Comparison of ENCODE assay signal across 27 cellular contexts in the genomic region with DNA sequence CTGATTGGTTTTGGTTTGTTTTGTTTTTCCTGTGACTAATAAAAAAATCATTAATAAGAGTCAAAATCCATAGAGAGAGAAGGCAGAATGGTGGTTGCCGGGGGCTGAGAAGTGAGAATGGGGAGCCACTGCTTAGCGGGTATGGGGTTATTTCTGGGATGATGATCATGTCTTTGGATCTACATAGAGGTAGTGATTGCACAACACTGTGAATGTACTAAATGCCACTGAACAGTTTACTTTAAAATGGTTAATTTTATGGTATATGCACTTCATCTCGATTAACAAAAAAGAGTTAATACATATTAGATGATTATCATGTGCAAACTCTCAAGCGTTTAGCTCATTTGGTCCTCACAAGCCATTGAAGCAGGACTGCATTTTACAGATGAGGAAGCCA.
"Had no signal": no experiment of that assay in that cellular context is flagged by ENCODE, and none has a peak within 500 bp of the region (broad histone marks: within the 10 kb centered on the region; RNA-seq: fewer than 3 reads in every experiment).

No MANE protein-coding gene starts in this region.

- ATAC-seq: activated CD4-positive, CD25-positive, alpha-beta regulatory T cell treated with anti-CD3 and anti-CD28 coated beads, Interleukin-2, amount 50 U/mL, for 24 hours; activated CD8-positive, alpha-beta memory T cell treated with anti-CD3 and anti-CD28 coated beads, Interleukin-2, amount 10 ng/mL, durations not matched to agents 7 days and 5 days; activated CD8-positive, alpha-beta T cell treated with anti-CD3 and anti-CD28 coated beads, Interleukin-2, amount 10 ng/mL, durations not matched to agents 7 days and 5 days; activated T-helper 17 cell treated with anti-CD3 and anti-CD28 coated beads, Interleukin-2, amount 50 U/mL, for 72 hours; T-helper 17 cell had no signal

- H3K4me3 ChIP-seq: esophagus squamous epithelium had no signal

- H3K27me3 Mint-ChIP-seq: activated CD4-positive, alpha-beta memory T cell treated with anti-CD3 and anti-CD28 coated beads for 36 hours; activated CD4-positive, alpha-beta T cell treated with anti-CD3 and anti-CD28 coated beads, Interleukin-2, amount 10 ng/mL, durations not matched to agents 24 days and 14 days; activated CD8-positive, alpha-beta memory T cell treated with anti-CD3 and anti-CD28 coated beads, Interleukin-2, amount 10 ng/mL, durations not matched to agents 7 days and 5 days; activated naive CD8-positive, alpha-beta T cell; activated T-helper 17 cell treated with anti-CD3 and anti-CD28 coated beads, Interleukin-2, amount 50 U/mL, for 72 hours; central memory CD8-positive, alpha-beta T cell; T-helper 17 cell had no signal

- H3K27me3 ChIP-seq: brain microvascular endothelial cell, esophagus squamous epithelium had no signal

- H3K9me3 ChIP-seq: esophagus squamous epithelium had no signal

- DNase-seq: activated CD4-positive, alpha-beta memory T cell treated with anti-CD3 and anti-CD28 coated beads for 36 hours; activated CD4-positive, alpha-beta T cell treated with anti-CD3 and anti-CD28 coated beads, Interleukin-2, amount 10 ng/mL, durations not matched to agents 24 days and 14 days; activated CD8-positive, alpha-beta memory T cell treated with anti-CD3 and anti-CD28 coated beads, Interleukin-2, amount 10 ng/mL, durations not matched to agents 7 days and 5 days; activated CD8-positive, alpha-beta memory T cell treated with anti-CD3 and anti-CD28 coated beads, Interleukin-2, amount 50 U/mL, for 4 hours; activated CD8-positive, alpha-beta T cell treated with anti-CD3 and anti-CD28 coated beads, Interleukin-2, amount 10 ng/mL, durations not matched to agents 7 days and 5 days; activated effector memory CD4-positive, alpha-beta T cell treated with Interleukin-2 at 50 U/mL for 16 hours; activated gamma-delta T cell treated with Interleukin-2 at 50 U/mL for 16 hours; activated naive CD4-positive, alpha-beta T cell treated with anti-CD3 and anti-CD28 coated beads, Interleukin-2, amount 50 U/mL, for 16 hours; activated naive CD4-positive, alpha-beta T cell treated with Interleukin-2 at 50 U/mL for 16 hours; activated T-cell treated with anti-CD3 and anti-CD28 coated beads, Interleukin-2, amount 50 U/mL, for 1 hour; amniotic stem cell; anterior cingulate cortex; brain microvascular endothelial cell; cortex of kidney; dermis blood vessel endothelial cell; effector CD4-positive, alpha-beta T cell; esophagus squamous epithelium; head of caudate nucleus; T-helper 1 cell; T-helper 17 cell; T1000 had no signal

- H3K27ac ChIP-seq: brain microvascular endothelial cell, epithelial cell of prostate, esophagus squamous epithelium had no signal

- H3K36me3 ChIP-seq: brain microvascular endothelial cell, esophagus squamous epithelium had no signal

- H3K4me3 Mint-ChIP-seq: activated CD4-positive, alpha-beta memory T cell treated with anti-CD3 and anti-CD28 coated beads for 36 hours; activated CD4-positive, alpha-beta T cell treated with anti-CD3 and anti-CD28 coated beads, Interleukin-2, amount 10 ng/mL, durations not matched to agents 24 days and 14 days; activated CD8-positive, alpha-beta memory T cell treated with anti-CD3 and anti-CD28 coated beads, Interleukin-2, amount 10 ng/mL, durations not matched to agents 7 days and 5 days; activated CD8-positive, alpha-beta T cell treated with anti-CD3 and anti-CD28 coated beads, Interleukin-2, amount 10 ng/mL, durations not matched to agents 7 days and 5 days; activated naive CD8-positive, alpha-beta T cell; activated T-helper 17 cell treated with anti-CD3 and anti-CD28 coated beads, Interleukin-2, amount 50 U/mL, for 72 hours; central memory CD8-positive, alpha-beta T cell; T-helper 17 cell; T-helper 2 cell treated with Interferon-gamma antibody and Interleukin-4, amounts not matched to agents 5 μg/mL and 100 μg/mL, for 36 hours had no signal

- H3K9me3 Mint-ChIP-seq: activated CD4-positive, alpha-beta memory T cell treated with anti-CD3 and anti-CD28 coated beads for 36 hours; activated CD4-positive, alpha-beta T cell treated with anti-CD3 and anti-CD28 coated beads, Interleukin-2, amount 10 ng/mL, durations not matched to agents 24 days and 14 days; activated T-helper 17 cell treated with anti-CD3 and anti-CD28 coated beads, Interleukin-2, amount 50 U/mL, for 72 hours; central memory CD8-positive, alpha-beta T cell; T-helper 2 cell treated with Interferon-gamma antibody and Interleukin-4, amounts not matched to agents 5 μg/mL and 100 μg/mL, for 36 hours had no signal

- H3K27ac Mint-ChIP-seq: activated CD4-positive, alpha-beta memory T cell treated with anti-CD3 and anti-CD28 coated beads for 36 hours; activated CD4-positive, alpha-beta T cell treated with anti-CD3 and anti-CD28 coated beads, Interleukin-2, amount 10 ng/mL, durations not matched to agents 24 days and 14 days; activated CD8-positive, alpha-beta memory T cell treated with anti-CD3 and anti-CD28 coated beads, Interleukin-2, amount 10 ng/mL, durations not matched to agents 7 days and 5 days; activated CD8-positive, alpha-beta T cell treated with anti-CD3 and anti-CD28 coated beads, Interleukin-2, amount 10 ng/mL, durations not matched to agents 7 days and 5 days; activated naive CD8-positive, alpha-beta T cell; activated T-helper 17 cell treated with anti-CD3 and anti-CD28 coated beads, Interleukin-2, amount 50 U/mL, for 72 hours; T-helper 17 cell; T-helper 2 cell treated with Interferon-gamma antibody and Interleukin-4, amounts not matched to agents 5 μg/mL and 100 μg/mL, for 36 hours had no signal
